Comparison of ENCODE assay signal across 8 cellular contexts in the genomic region with DNA sequence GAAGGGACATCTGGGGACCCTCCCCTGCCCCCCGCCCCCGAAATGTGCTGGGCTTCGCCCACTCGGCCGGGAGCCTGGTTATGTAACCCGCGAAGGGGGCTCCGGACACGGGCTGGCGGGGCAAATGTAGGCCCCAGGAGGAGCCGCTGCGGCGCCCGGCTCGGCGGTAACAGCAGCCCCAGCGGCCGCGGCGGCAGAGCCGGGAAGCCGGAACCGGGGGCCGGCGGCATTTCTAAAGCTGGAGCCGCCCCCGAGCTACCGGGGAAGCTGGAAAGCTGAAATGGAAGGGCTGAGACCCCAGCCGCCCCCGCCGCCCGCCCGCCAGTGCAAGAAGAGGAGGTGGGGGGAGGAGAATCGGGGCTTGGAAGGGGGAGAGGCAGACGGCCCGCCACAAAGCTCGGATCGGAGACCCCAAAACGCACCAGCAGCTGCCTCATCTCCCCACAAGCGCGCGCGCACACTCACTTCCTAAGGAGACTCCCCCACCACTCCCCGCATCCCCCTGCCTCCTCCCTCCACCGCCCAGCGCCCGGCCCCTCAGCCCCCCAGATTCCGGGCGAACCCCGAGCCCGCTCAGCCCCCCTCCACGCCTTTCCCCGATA. TPM values are rescaled to one million over a fixed set of nuclear protein-coding genes. Genes with fewer than 3 reads are reported as not detected.
A peak's percentile ranks its signal among the peaks of the same experiment; 100 is the strongest.
DNase-seq lines count a peak whose midpoint lies in the region; ATAC-seq and TF ChIP-seq lines count a peak whose summit lies in the region.

No MANE protein-coding gene starts in this region.

- no peaks in the 10 kb centered on the region for H3K9me2 ChIP-seq in DOHH2 (replicated peaks; ENCODE audit: control insufficient read depth, low read length)

- H3K4me3 ChIP-seq in DOHH2 (ENCODE audit: low read length) (peak overlapping the region; percentile 77), MG63 (peak overlapping the region; percentile 55), fibroblast of villous mesenchyme (ENCODE audit: low read depth, low read length) (peak overlapping the region; percentile 72)

- H3K4me2 ChIP-seq in DOHH2 (ENCODE audit: low read length), result peak overlapping the region; percentile 80

- no peaks in the 10 kb centered on the region for H4K20me1 ChIP-seq in DOHH2 (ENCODE audit: control insufficient read depth, insufficient read depth, low read depth, low read length)

- H3K36me3 ChIP-seq in DOHH2 (ENCODE audit: control insufficient read depth, low read length), result peaks cover 20% of the 10 kb centered on the region
- H3K36me3 ChIP-seq in MG63, result no peaks in the 10 kb centered on the region

- peaks cover 8% of the 10 kb centered on the region; the same call in 1 of the 2 replicates for H3F3A ChIP-seq in DOHH2 (ENCODE audit: control insufficient read depth, insufficient read depth)

- H3K4me1 ChIP-seq in DOHH2 (ENCODE audit: control insufficient read depth, low read length), result peaks cover 49% of the 10 kb centered on the region

- peak overlapping the region; percentile 68 for H3K27ac ChIP-seq in DOHH2 (ENCODE audit: low read depth, low read length)

- no peaks in the 10 kb centered on the region for H3K27me3 ChIP-seq in DOHH2 (ENCODE audit: control insufficient read depth, low read length)
- no peaks in the 10 kb centered on the region for H3K27me3 ChIP-seq in MG63

- H3K9me3 ChIP-seq in DOHH2 (ENCODE audit: control insufficient read depth, insufficient read depth, low read length) (no peaks in the 10 kb centered on the region), MG63 (no peaks in the 10 kb centered on the region)

- TF ChIP-seq CTCF in DOHH2 (IDR thresholded peaks at IDR 0.05; ENCODE audit: low read depth, low read length, poor library complexity, severe bottlenecking) (no peak), fibroblast of villous mesenchyme (IDR thresholded peaks at IDR 0.05; ENCODE audit: insufficient read depth, low read depth, low read length) (no peak)

- H3K79me2 ChIP-seq in DOHH2 (ENCODE audit: control insufficient read depth, low read length), result peaks cover 9% of the 10 kb centered on the region

- DNase-seq in MG63 (peak; percentile 40), fibroblast of villous mesenchyme (ENCODE audit: low read depth) (no peak), nucleus accumbens (lab: John Stamatoyannopoulos, UW) (peak in 36 of 56 donors; percentile 5 to 62 (median 36)), H4 (ENCODE audit: low spot score) (no peak)
- DNase-seq in activated T-helper 9 cell treated with anti-CD3 and anti-CD28 coated beads, Interleukin-2, amount 50 U/mL, for 16 hours (ENCODE audit: low read depth), result peak; percentile 10

- no peak for ATAC-seq in HG03457 (IDR thresholded peaks at IDR 0.05; ENCODE audit: unreplicated experiment)
- no peak for ATAC-seq in HG02623 (IDR thresholded peaks at IDR 0.05; ENCODE audit: unreplicated experiment)

RNA-seq across cellular contexts. Expression of a gene that starts 1.5 kb away (rescaled TPM):
- total RNA-seq in MG63 (2014; rRNA removed; shearing (Covaris generic); ENCODE audit: low replicate concordance), result 18.1 and 30.1 TPM in 2 replicates
- 28.1 and 34.1 TPM in 2 replicates for total RNA-seq in fibroblast of villous mesenchyme
- total RNA-seq in H4 (2014; rRNA removed; shearing (Covaris generic)), result 18.4 and 19.7 TPM in 2 replicates

RNA-seq across cellular contexts. Expression of a gene that starts 47.0 kb away (rescaled TPM):
- total RNA-seq in MG63 (2014; rRNA removed; shearing (Covaris generic); ENCODE audit: low replicate concordance), result 5.9 and 15.9 TPM in 2 replicates
- total RNA-seq in fibroblast of villous mesenchyme, result 9.7 and 12.5 TPM in 2 replicates
- 4.4 and 8.5 TPM in 2 replicates for total RNA-seq in H4 (2014; rRNA removed; shearing (Covaris generic))

Comparison
In these comparisons a context has a peak if more than half of its experiments do, and no peak if none do; other contexts are left out.
1. DNase-seq: peak in MG63 (single experiment), activated T-helper 9 cell treated with anti-CD3 and anti-CD28 coated beads, Interleukin-2, amount 50 U/mL, for 16 hours (single experiment) and nucleus accumbens (36 of 56); none in fibroblast of villous mesenchyme (single experiment) and H4 (single experiment).
2. Peak in every context shown above with its lines, with median percentiles within 50 percentile points of each other: H3K4me3 ChIP-seq.